ENCODE assay signal across 9 cellular contexts in the genomic region with DNA sequence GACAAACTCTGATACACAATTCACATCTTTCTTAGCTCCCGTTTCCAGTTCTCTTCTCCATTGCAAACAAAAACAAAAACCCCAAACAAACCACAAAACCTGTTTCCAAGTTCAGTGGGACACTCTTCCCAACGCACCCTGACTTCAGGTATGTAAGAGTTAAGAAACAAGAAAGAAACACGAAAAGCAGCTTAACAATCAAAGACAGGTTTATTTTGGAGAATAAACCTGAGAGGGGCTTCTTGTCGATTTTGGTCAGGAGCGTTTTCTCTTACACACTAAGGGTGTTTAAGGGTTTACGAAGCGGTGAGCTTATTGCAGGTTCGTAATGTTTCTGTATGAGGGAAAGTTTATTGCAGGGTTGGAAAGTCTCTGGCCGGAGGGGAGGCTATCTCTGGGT. TPM values are rescaled to one million over a fixed set of nuclear protein-coding genes. Genes with fewer than 3 reads are reported as not detected.
DNase-seq lines count a peak whose midpoint lies in the region; ATAC-seq and TF ChIP-seq lines count a peak whose summit lies in the region.
"Had no signal": no experiment of that assay in that cellular context is flagged by ENCODE, and none has a peak within 500 bp of the region (broad histone marks: within the 10 kb centered on the region; RNA-seq: fewer than 3 reads in every experiment).

No MANE protein-coding gene starts in this region.

- H3K4me3 Mint-ChIP-seq in brain, result peak overlapping the region; percentile 89 to 97 (median 96)

- WGBS in esophagus muscularis mucosa, result 92% methylated on average over 9 of the region's 9 CpGs

- H4K20me1 ChIP-seq in DND-41 (ENCODE audit: insufficient read depth, low read length), result peaks cover 16% of the 10 kb centered on the region; the same call in 1 of the 2 replicates
- H4K20me1 ChIP-seq in Loucy (ENCODE audit: insufficient read depth, low read length, poor library complexity, severe bottlenecking), result peaks cover 31% of the 10 kb centered on the region

- H3K9ac ChIP-seq in DND-41 (ENCODE audit: low read depth, low read length) (peak overlapping the region; percentile 77; the same call in 1 of the 2 replicates), Loucy (ENCODE audit: low read depth, low read length, poor library complexity, severe bottlenecking) (peak overlapping the region; percentile 80)

- TF ChIP-seq POLR2A in esophagus muscularis mucosa (IDR thresholded peaks at IDR 0.05; ENCODE audit: low read depth), result no peak

- H3K9me2 ChIP-seq in Loucy (replicated peaks; ENCODE audit: low read depth, low read length), result no peaks in the 10 kb centered on the region

- H3K4me1 Mint-ChIP-seq in brain, result peaks cover 27% of the 10 kb centered on the region

- peaks cover 3% of the 10 kb centered on the region for H3K27me3 Mint-ChIP-seq in brain

- H3K9me3 ChIP-seq in DND-41 (ENCODE audit: insufficient read depth, low read length, severe bottlenecking) (no peaks in the 10 kb centered on the region), Loucy (ENCODE audit: insufficient read depth, low read depth, low read length) (no peaks in the 10 kb centered on the region), neuron (ENCODE audit: low read length) (peaks cover 5% of the 10 kb centered on the region), esophagus muscularis mucosa (no peaks in the 10 kb centered on the region)

- no peak for TF ChIP-seq CTCF in DND-41 (IDR thresholded peaks at IDR 0.05; ENCODE audit: borderline replicate concordance, extremely low read depth, low read length, poor library complexity, severe bottlenecking)
- no peak for TF ChIP-seq CTCF in Loucy (conservative IDR thresholded peaks at IDR 0.05; ENCODE audit: low read length)
- no peak for TF ChIP-seq CTCF in brain (conservative IDR thresholded peaks at IDR 0.05)
- TF ChIP-seq CTCF in esophagus muscularis mucosa (IDR thresholded peaks at IDR 0.05), result no peak

- H3F3A ChIP-seq in Loucy (ENCODE audit: low read depth), result no peaks in the 10 kb centered on the region

- H3K27ac Mint-ChIP-seq in brain, result peak overlapping the region in 4 of 5 experiments; percentile 46 to 92 (median 84)

- H3K36me3 ChIP-seq in DND-41 (ENCODE audit: insufficient read depth, low read length), result peaks cover 18% of the 10 kb centered on the region; the same call in 1 of the 2 replicates
- H3K36me3 ChIP-seq in Loucy (ENCODE audit: insufficient read depth, low read length), result no peaks in the 10 kb centered on the region
- peaks cover under 1% of the 10 kb centered on the region for H3K36me3 ChIP-seq in neuron (ENCODE audit: insufficient read depth, low read length)
- peaks cover 0 to 11% (median 4%) of the 10 kb centered on the region in 4 donors for H3K36me3 ChIP-seq in esophagus muscularis mucosa

- no peak overlapping the region for H3K4me2 ChIP-seq in DND-41 (ENCODE audit: insufficient read depth, low read length)
- peak overlapping the region; percentile 57 for H3K4me2 ChIP-seq in Loucy (ENCODE audit: low read depth, low read length, poor library complexity, severe bottlenecking)

- H3K4me1 ChIP-seq in DND-41 (ENCODE audit: insufficient read depth, low read length) (peaks cover 31% of the 10 kb centered on the region), Loucy (ENCODE audit: insufficient read depth, low read length, poor library complexity, severe bottlenecking) (peaks cover 30% of the 10 kb centered on the region), neuron (ENCODE audit: insufficient read depth, low read length) (peaks cover 9% of the 10 kb centered on the region), esophagus muscularis mucosa (peaks cover 18 to 41% (median 31%) of the 10 kb centered on the region in 4 donors)

- no peak for TF ChIP-seq EP300 in esophagus muscularis mucosa (IDR thresholded peaks at IDR 0.05)

- peak overlapping the region; percentile 76 for H2AFZ ChIP-seq in DND-41 (ENCODE audit: low read depth, low read length)
- H2AFZ ChIP-seq in Loucy (ENCODE audit: low read length), result peak overlapping the region; percentile 78
- peak overlapping the region; percentile 83 for H2AFZ ChIP-seq in neuron (ENCODE audit: low read depth, low read length)

- intact Hi-C loops in esophagus muscularis mucosa (cut with DNase I), result loop anchor here (5.0 kb wide), 3 partner anchors 192 to 643 kb away; no protein-coding TSS in a partner anchor

- H3K4me3 ChIP-seq in DND-41 (ENCODE audit: low read depth in 1 of 2, low read length in 2 of 2), result no peak overlapping the region
- H3K4me3 ChIP-seq in Loucy (ENCODE audit: low read length, poor library complexity, severe bottlenecking), result no peak overlapping the region
- H3K4me3 ChIP-seq in neuron (ENCODE audit: low read length), result no peak overlapping the region
- no peak overlapping the region for H3K4me3 ChIP-seq in esophagus muscularis mucosa

- DNase-seq in DND-41 (no peak), NCI-H1417 treated with DMSO at 0.1 percent for 48 hours (lab: John Stamatoyannopoulos, UW) (no peak), GM19240 (ENCODE audit: insufficient read length, low spot score) (no peak), esophagus muscularis mucosa (ENCODE audit: extremely low spot score) (no peak)

- H3K9me3 Mint-ChIP-seq in brain, result peaks cover 0 to 11% (median 6%) of the 10 kb centered on the region in 5 experiments

- no peak for ATAC-seq in DND-41 (ENCODE audit: insufficient read depth, low read depth)

- H3K79me2 ChIP-seq in DND-41 (ENCODE audit: insufficient read depth, low read length) (peaks cover 41% of the 10 kb centered on the region), Loucy (ENCODE audit: insufficient read depth, low read length) (peaks cover 39% of the 10 kb centered on the region)

- H3K27ac ChIP-seq in DND-41 (ENCODE audit: low read length), result peak overlapping the region; percentile 81
- H3K27ac ChIP-seq in esophagus muscularis mucosa (replicated peaks in 1 of 4), result peak overlapping the region in 2 of 4 donors; percentile 82 to 95

- no peaks in the 10 kb centered on the region for H3K27me3 ChIP-seq in DND-41 (ENCODE audit: insufficient read depth, low read length, poor library complexity)
- no peaks in the 10 kb centered on the region for H3K27me3 ChIP-seq in Loucy (ENCODE audit: insufficient read depth, low read length, poor library complexity, severe bottlenecking)
- H3K27me3 ChIP-seq in neuron (ENCODE audit: insufficient read depth, low read length), result no peaks in the 10 kb centered on the region
- H3K27me3 ChIP-seq in esophagus muscularis mucosa, result no peaks in the 10 kb centered on the region
- H3K27me3 ChIP-seq: dorsolateral prefrontal cortex had no signal

- no peaks in the 10 kb centered on the region for H3K36me3 Mint-ChIP-seq in brain

RNA-seq across cellular contexts. Expression of a gene that starts 0.9 kb away (rescaled TPM):
- polyA plus RNA-seq in brain (ENCODE audit: insufficient read depth, low read depth, low replicate concordance), result 9.6 TPM
- total RNA-seq in esophagus muscularis mucosa, result 10 to 100 TPM; 24.7 to 40.3 (median 30.2) TPM

RNA-seq across cellular contexts. Expression of a gene that starts 57.0 kb away (rescaled TPM):
- polyA plus RNA-seq in brain (ENCODE audit: insufficient read depth, low read depth, low replicate concordance), result not detected
- total RNA-seq in esophagus muscularis mucosa, result not detected
- total RNA-seq: lung microvascular endothelial cell had no signal
